In the genomic region with DNA sequence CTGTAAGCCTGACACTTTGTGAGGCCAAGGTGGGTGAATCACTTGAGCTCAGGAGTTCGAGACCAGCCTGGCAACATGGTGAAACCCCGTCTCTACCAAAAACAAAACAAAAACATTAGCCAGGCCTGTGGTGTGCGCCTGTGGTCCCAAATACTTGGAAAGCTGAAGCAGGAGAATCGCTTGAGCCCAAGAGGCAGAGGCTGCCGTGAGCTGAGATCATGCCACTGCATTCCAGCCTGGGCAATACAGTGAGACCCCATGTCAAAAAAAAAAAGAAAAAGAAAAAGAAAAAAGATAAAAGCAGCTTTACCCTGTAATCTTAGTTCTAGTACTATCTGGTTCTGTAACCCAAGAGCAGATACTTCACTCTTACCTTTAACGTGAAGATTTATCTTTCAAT, we compare ENCODE assay signal across 35 cellular contexts.
"Had no signal": no experiment of that assay in that cellular context is flagged by ENCODE, and none has a peak within 500 bp of the region (broad histone marks: within the 10 kb centered on the region; RNA-seq: fewer than 3 reads in every experiment).

No MANE protein-coding gene starts in this region.

- FAIRE-seq: colon had no signal

- H3K27me3 Mint-ChIP-seq: activated CD4-positive, alpha-beta memory T cell treated with anti-CD3 and anti-CD28 coated beads, Interleukin-2, amount 10 ng/mL, durations not matched to agents 7 days and 5 days; activated CD4-positive, alpha-beta T cell treated with anti-CD3 and anti-CD28 coated beads, Interleukin-2, amount 10 ng/mL, durations not matched to agents 7 days and 5 days; activated CD8-positive, alpha-beta memory T cell treated with anti-CD3 and anti-CD28 coated beads, Interleukin-2, amount 10 ng/mL, durations not matched to agents 7 days and 5 days; activated naive CD4-positive, alpha-beta T cell treated with anti-CD3 and anti-CD28 coated beads, Interleukin-2, amount 50 U/mL, for 24 hours; activated naive CD8-positive, alpha-beta T cell treated with anti-CD3 and anti-CD28 coated beads for 36 hours; activated naive CD8-positive, alpha-beta T cell treated with anti-CD3 and anti-CD28 coated beads, Interleukin-2, amount 50 U/mL, for 24 hours; effector memory CD8-positive, alpha-beta T cell; T-helper 17 cell had no signal

- H3K9me3 ChIP-seq: adrenal gland, body of pancreas, esophagus muscularis mucosa, gastrocnemius medialis had no signal

- ATAC-seq: activated CD8-positive, alpha-beta memory T cell treated with anti-CD3 and anti-CD28 coated beads, Interleukin-2, amount 10 ng/mL, durations not matched to agents 7 days and 5 days; activated naive CD8-positive, alpha-beta T cell treated with anti-CD3 and anti-CD28 coated beads, Interleukin-2, amount 50 U/mL, for 24 hours; body of pancreas; effector memory CD8-positive, alpha-beta T cell; foreskin keratinocyte; gastrocnemius medialis; T-helper 17 cell had no signal

- DNase-seq: activated CD4-positive, alpha-beta memory T cell treated with anti-CD3 and anti-CD28 coated beads, Interleukin-2, amount 10 ng/mL, durations not matched to agents 7 days and 5 days; activated CD4-positive, alpha-beta T cell treated with anti-CD3 and anti-CD28 coated beads for 1 hour; activated CD4-positive, alpha-beta T cell treated with anti-CD3 and anti-CD28 coated beads for 4 hours; activated CD4-positive, alpha-beta T cell treated with anti-CD3 and anti-CD28 coated beads, Interleukin-2, amount 10 ng/mL, durations not matched to agents 7 days and 5 days; activated CD4-positive, alpha-beta T cell treated with anti-CD3 and anti-CD28 coated beads, Interleukin-2, amount 50 U/mL, for 4 hours; activated CD8-positive, alpha-beta memory T cell treated with anti-CD3 and anti-CD28 coated beads, Interleukin-2, amount 10 ng/mL, durations not matched to agents 7 days and 5 days; activated CD8-positive, alpha-beta memory T cell treated with anti-CD3 and anti-CD28 coated beads, Interleukin-2, amount 50 U/mL, for 4 hours; activated effector memory CD4-positive, alpha-beta T cell treated with anti-CD3 and anti-CD28 coated beads, Interleukin-2, amount 50 U/mL, for 16 hours; activated naive CD4-positive, alpha-beta T cell treated with anti-CD3 and anti-CD28 coated beads for 36 hours; activated naive CD8-positive, alpha-beta T cell treated with anti-CD3 and anti-CD28 coated beads for 36 hours; activated naive CD8-positive, alpha-beta T cell treated with anti-CD3 and anti-CD28 coated beads, Interleukin-2, amount 50 U/mL, for 24 hours; activated T-cell treated with anti-CD3 and anti-CD28 coated beads, Interleukin-2, amount 50 U/mL, for 1 hour; activated T-cell treated with anti-CD3 and anti-CD28 coated beads, Interleukin-2, amount 50 U/mL, for 48 hours; adrenal gland; amygdala; aorta; body of pancreas; caudate nucleus; cortex of kidney; dermis blood vessel endothelial cell; effector CD4-positive, alpha-beta T cell; effector memory CD8-positive, alpha-beta T cell; erythroblast; foreskin keratinocyte; gastrocnemius medialis; glutamatergic neuron; T-helper 1 cell; T-helper 17 cell; T1000 had no signal

- H3K4me3 Mint-ChIP-seq: activated CD4-positive, alpha-beta memory T cell treated with anti-CD3 and anti-CD28 coated beads, Interleukin-2, amount 10 ng/mL, durations not matched to agents 7 days and 5 days; activated CD4-positive, alpha-beta T cell treated with anti-CD3 and anti-CD28 coated beads, Interleukin-2, amount 10 ng/mL, durations not matched to agents 7 days and 5 days; activated CD8-positive, alpha-beta memory T cell treated with anti-CD3 and anti-CD28 coated beads, Interleukin-2, amount 10 ng/mL, durations not matched to agents 7 days and 5 days; activated naive CD4-positive, alpha-beta T cell treated with anti-CD3 and anti-CD28 coated beads for 36 hours; activated naive CD4-positive, alpha-beta T cell treated with anti-CD3 and anti-CD28 coated beads, Interleukin-2, amount 50 U/mL, for 24 hours; activated naive CD8-positive, alpha-beta T cell treated with anti-CD3 and anti-CD28 coated beads for 36 hours; activated naive CD8-positive, alpha-beta T cell treated with anti-CD3 and anti-CD28 coated beads, Interleukin-2, amount 50 U/mL, for 24 hours; activated T-helper 1 cell treated with anti-CD3 and anti-CD28 coated beads, Interleukin-12 subunit alpha, Interleukin-12 subunit beta, Interleukin-2, Interleukin-4 antibody, amounts not matched to agents 30 ng/mL and 10 ng/mL and 1 ng/mL, durations not matched to agents 14 hours and 24 hours and 36 hours; effector memory CD8-positive, alpha-beta T cell; T-helper 17 cell; T-helper 2 cell treated with Interferon-gamma antibody and Interleukin-4, amounts not matched to agents 5 μg/mL and 100 μg/mL, for 36 hours had no signal

- H3K4me3 ChIP-seq: adrenal gland, body of pancreas, esophagus muscularis mucosa, gastrocnemius medialis had no signal

- H3K4me1 ChIP-seq: adrenal gland, body of pancreas, esophagus muscularis mucosa, foreskin keratinocyte, gastrocnemius medialis had no signal

- H3K27ac Mint-ChIP-seq: activated CD4-positive, alpha-beta memory T cell treated with anti-CD3 and anti-CD28 coated beads, Interleukin-2, amount 10 ng/mL, durations not matched to agents 7 days and 5 days; activated CD8-positive, alpha-beta memory T cell treated with anti-CD3 and anti-CD28 coated beads, Interleukin-2, amount 10 ng/mL, durations not matched to agents 7 days and 5 days; activated naive CD4-positive, alpha-beta T cell treated with anti-CD3 and anti-CD28 coated beads for 36 hours; activated naive CD4-positive, alpha-beta T cell treated with anti-CD3 and anti-CD28 coated beads, Interleukin-2, amount 50 U/mL, for 24 hours; activated naive CD8-positive, alpha-beta T cell treated with anti-CD3 and anti-CD28 coated beads, Interleukin-2, amount 50 U/mL, for 24 hours; activated T-helper 1 cell treated with anti-CD3 and anti-CD28 coated beads, Interleukin-12 subunit alpha, Interleukin-12 subunit beta, Interleukin-2, Interleukin-4 antibody, amounts not matched to agents 30 ng/mL and 10 ng/mL and 1 ng/mL, durations not matched to agents 14 hours and 24 hours and 36 hours; activated T-helper 2 cell treated with anti-CD3 and anti-CD28 coated beads, Interferon-gamma antibody, Interleukin-2, Interleukin-4, amounts not matched to agents 10 μg/mL and 5 μg/mL and 100 μg/mL, durations not matched to agents 14 hours and 24 hours and 36 hours; T-helper 17 cell; T-helper 2 cell treated with Interferon-gamma antibody and Interleukin-4, amounts not matched to agents 5 μg/mL and 100 μg/mL, for 36 hours had no signal

- H3K27ac ChIP-seq: adrenal gland, body of pancreas, esophagus muscularis mucosa, foreskin keratinocyte, gastrocnemius medialis had no signal

- H3K27me3 ChIP-seq: adrenal gland, body of pancreas, esophagus muscularis mucosa, foreskin keratinocyte, gastrocnemius medialis had no signal

- H3K9me3 Mint-ChIP-seq: activated CD4-positive, alpha-beta memory T cell treated with anti-CD3 and anti-CD28 coated beads, Interleukin-2, amount 10 ng/mL, durations not matched to agents 7 days and 5 days; activated CD4-positive, alpha-beta T cell treated with anti-CD3 and anti-CD28 coated beads, Interleukin-2, amount 10 ng/mL, durations not matched to agents 7 days and 5 days; activated naive CD4-positive, alpha-beta T cell treated with anti-CD3 and anti-CD28 coated beads for 36 hours; activated naive CD4-positive, alpha-beta T cell treated with anti-CD3 and anti-CD28 coated beads, Interleukin-2, amount 50 U/mL, for 24 hours; activated naive CD8-positive, alpha-beta T cell treated with anti-CD3 and anti-CD28 coated beads for 36 hours; activated naive CD8-positive, alpha-beta T cell treated with anti-CD3 and anti-CD28 coated beads, Interleukin-2, amount 50 U/mL, for 24 hours; activated T-helper 1 cell treated with anti-CD3 and anti-CD28 coated beads, Interleukin-12 subunit alpha, Interleukin-12 subunit beta, Interleukin-2, Interleukin-4 antibody, amounts not matched to agents 30 ng/mL and 10 ng/mL and 1 ng/mL, durations not matched to agents 14 hours and 24 hours and 36 hours; activated T-helper 2 cell treated with anti-CD3 and anti-CD28 coated beads, Interferon-gamma antibody, Interleukin-2, Interleukin-4, amounts not matched to agents 10 μg/mL and 5 μg/mL and 100 μg/mL, durations not matched to agents 14 hours and 24 hours and 36 hours; effector memory CD8-positive, alpha-beta T cell; T-helper 2 cell treated with Interferon-gamma antibody and Interleukin-4, amounts not matched to agents 5 μg/mL and 100 μg/mL, for 36 hours had no signal
